12 cellular contexts compared by ENCODE assay signal in the genomic region with DNA sequence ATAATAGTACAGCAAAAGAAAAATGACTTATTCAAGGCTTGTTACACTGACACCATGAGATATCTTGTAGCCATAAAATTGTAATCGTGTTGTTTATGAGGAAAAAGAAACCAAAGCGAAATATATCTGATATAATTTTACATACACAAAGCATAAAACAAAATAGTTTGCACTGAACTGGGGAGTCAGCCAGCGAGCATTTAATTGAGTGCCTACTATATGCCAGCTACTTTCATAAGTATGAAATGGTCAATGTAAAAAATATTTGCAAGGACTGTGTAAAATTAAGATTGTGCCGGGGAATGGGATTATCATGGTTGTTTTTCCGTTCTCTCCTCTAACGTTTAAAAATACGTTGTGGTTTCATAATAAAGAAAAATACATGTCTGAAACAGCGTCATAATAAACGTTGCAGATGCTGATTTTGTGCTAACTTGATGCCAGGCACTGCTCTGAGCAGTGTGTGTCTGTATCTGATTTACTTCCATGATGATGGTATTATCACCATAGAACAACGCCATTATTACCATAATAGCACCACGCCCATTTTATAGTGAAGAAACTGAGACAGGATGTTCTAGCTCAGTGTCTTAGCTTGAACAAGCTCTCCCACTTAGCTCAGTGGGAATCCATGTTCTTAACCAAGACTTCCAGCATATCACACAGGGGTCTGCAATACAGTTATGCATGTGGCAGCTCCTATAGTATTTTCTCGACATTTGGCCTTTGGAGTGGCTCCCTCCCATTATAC.
A peak's percentile ranks its signal among the peaks of the same experiment; 100 is the strongest.
DNase-seq lines count a peak whose midpoint lies in the region; ATAC-seq, FAIRE-seq and TF ChIP-seq lines count a peak whose summit lies in the region.
"Had no signal": no experiment of that assay in that cellular context is flagged by ENCODE, and none has a peak within 500 bp of the region (broad histone marks: within the 10 kb centered on the region; RNA-seq: fewer than 3 reads in every experiment).

No MANE protein-coding gene starts in this region.

- peak overlapping the region; percentile 89 for H3K27ac Mint-ChIP-seq in HFFc6
- H3K27ac Mint-ChIP-seq in stimulated activated effector memory CD8-positive, alpha-beta T cell treated with anti-CD3 and anti-CD28 coated beads, Interleukin-12 subunit alpha, Interleukin-12 subunit beta, amount 100 ng/mL, for 72 hours, result no peak overlapping the region

- RAD21 ChIA-PET in GM12878 (lab: Charles Lee; ENCODE audit: unreplicated experiment), result interaction anchor here (0.7 to 18.3 kb wide), 11 partner anchors 5 to 356 kb away, joined by 3 to 394 read pairs (median 5); no protein-coding TSS in a partner anchor

- H2AFZ ChIP-seq in ACC112 (ENCODE audit: low read length, unreplicated experiment) (peak overlapping the region; percentile 36), GM12878 (ENCODE audit: control insufficient read depth, low read depth, low read length) (no peak overlapping the region; the same call in 1 of the 2 replicates)

- peak; percentile 2 for ATAC-seq in GM12878
- ATAC-seq in stimulated activated effector memory CD8-positive, alpha-beta T cell treated with anti-CD3 and anti-CD28 coated beads, Interleukin-12 subunit alpha, Interleukin-12 subunit beta, amount 100 ng/mL, for 72 hours, result no peak

- peak overlapping the region; percentile 49 for H3K9ac ChIP-seq in GM12878 (ENCODE audit: control insufficient read depth, insufficient read depth, low read length)
- H3K9ac ChIP-seq in mucosa of stomach (ENCODE audit: low read length), result peak overlapping the region; percentile 19

- H3K4me1 Mint-ChIP-seq in HFFc6 (ENCODE audit: low read depth), result peaks cover 55% of the 10 kb centered on the region
- peaks cover 23% of the 10 kb centered on the region for H3K4me1 Mint-ChIP-seq in stimulated activated effector memory CD8-positive, alpha-beta T cell treated with anti-CD3 and anti-CD28 coated beads, Interleukin-12 subunit alpha, Interleukin-12 subunit beta, amount 100 ng/mL, for 72 hours

- no peak for TF ChIP-seq RAD21 in GM12878 (IDR thresholded peaks at IDR 0.05; ENCODE audit: insufficient read depth, low read depth, low read length)

- TF ChIP-seq POLR2A in GM12878 (IDR thresholded peaks at IDR 0.05; ENCODE audit: low read depth, low read length), result no peak

- POLR2A ChIA-PET in GM12878 (lab: Charles Lee), result interaction anchor here (0.6 to 3.6 kb wide), 6 partner anchors 8 to 273 kb away, joined by 4 to 29 read pairs (median 5); no protein-coding TSS in a partner anchor

- no peak for FAIRE-seq in GM12878 (lab: Jason Lieb, UNC)

- no peaks in the 10 kb centered on the region for H3K36me3 ChIP-seq in ACC112 (ENCODE audit: insufficient read depth, low read length)
- H3K36me3 ChIP-seq in GM12878 (ENCODE audit: control insufficient read depth in 2 of 2, insufficient read depth in 2 of 2, low read length in 1 of 2), result no peaks in the 10 kb centered on the region; a peak in 1 of 4 replicates
- no peaks in the 10 kb centered on the region for H3K36me3 ChIP-seq in mucosa of stomach (ENCODE audit: control insufficient read depth, insufficient read depth, low read length)
- H3K36me3 ChIP-seq: sigmoid colon had no signal

- no peaks in the 10 kb centered on the region for H3K36me3 Mint-ChIP-seq in HFFc6 (ENCODE audit: low read depth)
- H3K36me3 Mint-ChIP-seq in stimulated activated effector memory CD8-positive, alpha-beta T cell treated with anti-CD3 and anti-CD28 coated beads, Interleukin-12 subunit alpha, Interleukin-12 subunit beta, amount 100 ng/mL, for 72 hours, result no peaks in the 10 kb centered on the region
- H3K36me3 Mint-ChIP-seq: CD4-positive, CD25-positive, alpha-beta regulatory T cell had no signal

- no peak for TF ChIP-seq EP300 in GM12878 (IDR thresholded peaks at IDR 0.05; ENCODE audit: borderline replicate concordance in 1 of 2, control insufficient read depth in 1 of 2, low read depth in 2 of 2, low read length in 2 of 2)

- 1% methylated on average over 12 of the region's 12 CpGs for WGBS in GM12878 (ENCODE audit: insufficient coverage, insufficient replicate concordance, low lambda C conversion rate, missing lambda C conversion rate)

- H3K4me1 ChIP-seq in ACC112 (ENCODE audit: control insufficient read depth, insufficient read depth, low read length, unreplicated experiment) (peaks cover 21% of the 10 kb centered on the region), GM12878 (ENCODE audit: control insufficient read depth, insufficient read depth, low read length) (peaks cover 82% of the 10 kb centered on the region), mucosa of stomach (ENCODE audit: control insufficient read depth, insufficient read depth, low read length) (peaks cover 14% of the 10 kb centered on the region)

- in situ Hi-C loops in GM12878 (cut with MboI), result no loop called here

- H3K79me2 ChIP-seq in ACC112 (ENCODE audit: control insufficient read depth, insufficient read depth, low read length, unreplicated experiment), result no peaks in the 10 kb centered on the region
- H3K79me2 ChIP-seq in GM12878 (ENCODE audit: control insufficient read depth, insufficient read depth, low read length), result no peaks in the 10 kb centered on the region; the same call in 1 of the 2 replicates

- DNase-seq in HFFc6 (no peak), GM12878 (ENCODE audit: low read depth, low spot score) (no peak), NCI-H446 (lab: John Stamatoyannopoulos, UW) (no peak), NCI-H2196 (lab: John Stamatoyannopoulos, UW; ENCODE audit: unreplicated experiment) (no peak)
- DNase-seq in stimulated activated CD4-positive, alpha-beta T cell treated with anti-CD3 and anti-CD28 coated beads, Interleukin-15, amount 100 ng/mL, for 24 hours, result no peak
- no peak for DNase-seq in stimulated activated effector memory CD8-positive, alpha-beta T cell treated with anti-CD3 and anti-CD28 coated beads, Interleukin-12 subunit alpha, Interleukin-12 subunit beta, amount 100 ng/mL, for 72 hours (ENCODE audit: low spot score in 2 of 2)
- DNase-seq: activated CD8-positive, alpha-beta memory T cell treated with anti-CD3 and anti-CD28 coated beads, Interleukin-2, amount 50 U/mL, for 48 hours; NCI-H1694 treated with DMSO at 0.1 percent for 48 hours; sigmoid colon had no signal

- H3K4me3 ChIP-seq in ACC112 (ENCODE audit: low read depth, low read length) (peak overlapping the region; percentile 28; the same call in 1 of the 2 replicates), GM12878 (peak overlapping the region; percentile 52), mucosa of stomach (ENCODE audit: low read length) (no peak overlapping the region)
- H3K4me3 ChIP-seq: sigmoid colon had no signal

- no peaks in the 10 kb centered on the region for H4K20me1 ChIP-seq in GM12878 (ENCODE audit: control insufficient read depth, insufficient read depth)

- TF ChIP-seq CTCF in HFFc6 (IDR thresholded peaks at IDR 0.05), result no peak
- TF ChIP-seq CTCF in GM12878 (IDR thresholded peaks at IDR 0.05 in 2 of 3, conservative IDR thresholded peaks at IDR 0.05 in 1 of 3; ENCODE audit: control insufficient read depth in 2 of 3, extremely low read depth in 1 of 3, insufficient read depth in 1 of 3, low read depth in 3 of 3, low read length in 3 of 3), result no peak

- H3K9me3 Mint-ChIP-seq in HFFc6, result no peaks in the 10 kb centered on the region
- no peaks in the 10 kb centered on the region for H3K9me3 Mint-ChIP-seq in stimulated activated effector memory CD8-positive, alpha-beta T cell treated with anti-CD3 and anti-CD28 coated beads, Interleukin-12 subunit alpha, Interleukin-12 subunit beta, amount 100 ng/mL, for 72 hours
- H3K9me3 Mint-ChIP-seq: CD4-positive, CD25-positive, alpha-beta regulatory T cell had no signal

- no peaks in the 10 kb centered on the region for H3K27me3 Mint-ChIP-seq in HFFc6 (ENCODE audit: insufficient read depth)

- TSS peak; percentile 89 for BruUV-seq in GM12878 (replicated peaks; lab: Mats Ljungman, UMichigan)

- H3K9me3 ChIP-seq in GM12878 (replicated peaks; ENCODE audit: control insufficient read depth, insufficient read depth, low read length) (no peaks in the 10 kb centered on the region; the same call in 2 of the 3 replicates), mucosa of stomach (ENCODE audit: control insufficient read depth, low read length) (no peaks in the 10 kb centered on the region)
- H3K9me3 ChIP-seq: sigmoid colon had no signal

- H3K27me3 ChIP-seq in ACC112 (ENCODE audit: insufficient read depth, low read length) (no peaks in the 10 kb centered on the region), GM12878 (replicated peaks in 1 of 2; ENCODE audit: control insufficient read depth in 2 of 2, insufficient read depth in 2 of 2, low read length in 1 of 2) (no peaks in the 10 kb centered on the region), mucosa of stomach (ENCODE audit: control insufficient read depth, insufficient read depth, low read length) (no peaks in the 10 kb centered on the region)
- H3K27me3 ChIP-seq: sigmoid colon had no signal

- CTCF ChIA-PET in GM12878 (lab: Yijun Ruan, JAX), result interaction anchor here (0.6 to 20.5 kb wide), 7 partner anchors 9 to 343 kb away, joined by 3 to 258 read pairs (median 7); no protein-coding TSS in a partner anchor

- intact Hi-C loops in GM12878 (cut with micrococcal nuclease; ENCODE audit: unreplicated experiment), result no loop called here

- peak overlapping the region; percentile 76 for H3K4me2 ChIP-seq in GM12878 (ENCODE audit: control insufficient read depth, insufficient read depth)

- SMC1A ChIA-PET in GM12878 (lab: Charles Lee; ENCODE audit: uncharacterized antibody, unreplicated experiment), result interaction anchor here (0.6 to 18.6 kb wide), 22 partner anchors 8 to 343 kb away, joined by 3 to 384 read pairs (median 4); partner anchors contain the start of gene ZNF217

- H3K4me3 Mint-ChIP-seq in HFFc6, result peak overlapping the region; percentile 48
- no peak overlapping the region for H3K4me3 Mint-ChIP-seq in stimulated activated effector memory CD8-positive, alpha-beta T cell treated with anti-CD3 and anti-CD28 coated beads, Interleukin-12 subunit alpha, Interleukin-12 subunit beta, amount 100 ng/mL, for 72 hours
- H3K4me3 Mint-ChIP-seq: CD4-positive, CD25-positive, alpha-beta regulatory T cell had no signal

- H3K27ac ChIP-seq in ACC112 (ENCODE audit: low read depth, low read length) (peak overlapping the region; percentile 89), GM12878 (ENCODE audit: control insufficient read depth, insufficient read depth) (peak overlapping the region; percentile 85)
- H3K27ac ChIP-seq: sigmoid colon had no signal

TF ChIP-seq in GM12878, 131 proteins besides CTCF, POLR2A, EP300 and RAD21 (continues in another document):
- TF ChIP-seq ZNF24 (IDR thresholded peaks at IDR 0.05) (no peak), PAX5 (IDR thresholded peaks at IDR 0.05; ENCODE audit: borderline replicate concordance, low read depth, low read length) (no peak), NFXL1 (IDR thresholded peaks at IDR 0.05; ENCODE audit: borderline replicate concordance) (0 out of 2 replicates have a peak, but pooled peaks have one; percentile 60)
